In genomic region chr4:22072240-22072639, GRCh38 we compare ENCODE assay signal across 1 cellular context.
TF ChIP-seq lines count a peak whose summit lies in the region.

No MANE protein-coding gene starts in this region.

TF ChIP-seq in SK-N-SH, 30 proteins besides CTCF, POLR2A, EP300 and RAD21 (continued from another document):
- no peak for TF ChIP-seq REST (IDR thresholded peaks at IDR 0.05; ENCODE audit: low read depth, low read length)
- TF ChIP-seq, protein P1, sequence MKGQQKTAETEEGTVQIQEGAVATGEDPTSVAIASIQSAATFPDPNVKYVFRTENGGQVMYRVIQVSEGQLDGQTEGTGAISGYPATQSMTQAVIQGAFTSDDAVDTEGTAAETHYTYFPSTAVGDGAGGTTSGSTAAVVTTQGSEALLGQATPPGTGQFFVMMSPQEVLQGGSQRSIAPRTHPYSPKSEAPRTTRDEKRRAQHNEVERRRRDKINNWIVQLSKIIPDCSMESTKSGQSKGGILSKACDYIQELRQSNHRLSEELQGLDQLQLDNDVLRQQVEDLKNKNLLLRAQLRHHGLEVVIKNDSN (IDR thresholded peaks at IDR 0.05; ENCODE audit: borderline replicate concordance, low read depth), result no peak
